ENCODE assay signal across 13 cellular contexts in genomic region chr15:84108725-84109124, GRCh38.
DNase-seq lines count a peak whose midpoint lies in the region; ATAC-seq and TF ChIP-seq lines count a peak whose summit lies in the region.
"Had no signal": no experiment of that assay in that cellular context is flagged by ENCODE, and none has a peak within 500 bp of the region (broad histone marks: within the 10 kb centered on the region; RNA-seq: fewer than 3 reads in every experiment).

No MANE protein-coding gene starts in this region.

- no peak overlapping the region for H3K4me2 ChIP-seq in GM23338

- no peaks in the 10 kb centered on the region for H4K20me1 ChIP-seq in GM23338 (replicated peaks; ENCODE audit: insufficient read depth)

- intact Hi-C loops in Panc1 (cut with micrococcal nuclease; ENCODE audit: unreplicated experiment), result no loop called here
- intact Hi-C loops in lower lobe of right lung (cut with DNase I), result no loop called here

- in situ Hi-C loops in Panc1 (cut with HindIII; ENCODE audit: low pct_unique_long_range_greater_than_20kb, low sequenced_read_pairs), result no loop called here

- BruUV-seq in Panc1 (replicated peaks; lab: Mats Ljungman, UMichigan), result no TSS peak

- H3K4me1 ChIP-seq in GM23338 (ENCODE audit: insufficient read depth) (no peaks in the 10 kb centered on the region), Panc1 (ENCODE audit: control insufficient read depth, insufficient read depth, low read length) (no peaks in the 10 kb centered on the region), lower lobe of right lung (no peaks in the 10 kb centered on the region)
- H3K4me1 ChIP-seq: tibial nerve had no signal

- H3K9me2 ChIP-seq in GM23338 (ENCODE audit: insufficient read depth), result no peaks in the 10 kb centered on the region

- no peaks in the 10 kb centered on the region for H3K27me3 ChIP-seq in GM23338 (ENCODE audit: insufficient read depth)
- no peaks in the 10 kb centered on the region for H3K27me3 ChIP-seq in Panc1 (ENCODE audit: control insufficient read depth, insufficient read depth, low read length)
- H3K27me3 ChIP-seq in lower lobe of right lung (ENCODE audit: low read depth), result no peaks in the 10 kb centered on the region
- H3K27me3 ChIP-seq: tibial nerve had no signal

- H3K27ac Mint-ChIP-seq in GM23338, result no peak overlapping the region
- H3K27ac Mint-ChIP-seq in activated CD8-positive, alpha-beta memory T cell treated with anti-CD3 and anti-CD28 coated beads, Interleukin-2, amount 10 ng/mL, durations not matched to agents 7 days and 5 days, result no peak overlapping the region

- TF ChIP-seq CTCF in GM23338 (conservative IDR thresholded peaks at IDR 0.05; ENCODE audit: low read depth in 2 of 2), result peak; percentile 37 to 42
- peak; percentile 11; the same call in 1 of the 2 replicates for TF ChIP-seq CTCF in Panc1 (IDR thresholded peaks at IDR 0.05)
- TF ChIP-seq CTCF in epithelial cell of esophagus (IDR thresholded peaks at IDR 0.05; ENCODE audit: insufficient read depth, low read depth, low read length, missing control alignments), result peak; percentile 44
- TF ChIP-seq CTCF in retinal pigment epithelial cell (conservative IDR thresholded peaks at IDR 0.05; ENCODE audit: low read depth, low read length), result peak; percentile 54
- TF ChIP-seq CTCF in lower lobe of right lung (IDR thresholded peaks at IDR 0.05), result no peak

- POLR2A ChIA-PET in Panc1 (lab: Charles Lee), result no interaction called here

- no peak overlapping the region for H3K4me3 ChIP-seq in GM23338
- H3K4me3 ChIP-seq in Panc1 (ENCODE audit: low read depth in 2 of 2, low read length in 2 of 2), result no peak overlapping the region
- no peak overlapping the region for H3K4me3 ChIP-seq in epithelial cell of esophagus (ENCODE audit: low read length)
- no peak overlapping the region for H3K4me3 ChIP-seq in retinal pigment epithelial cell (ENCODE audit: low read length)
- no peak overlapping the region for H3K4me3 ChIP-seq in lower lobe of right lung
- H3K4me3 ChIP-seq: tibial nerve had no signal

- H3K4me1 Mint-ChIP-seq in GM23338, result no peaks in the 10 kb centered on the region
- H3K4me1 Mint-ChIP-seq in activated CD8-positive, alpha-beta memory T cell treated with anti-CD3 and anti-CD28 coated beads, Interleukin-2, amount 10 ng/mL, durations not matched to agents 7 days and 5 days, result no peaks in the 10 kb centered on the region

- no peaks in the 10 kb centered on the region for H3K36me3 ChIP-seq in GM23338 (ENCODE audit: insufficient read depth)
- no peaks in the 10 kb centered on the region for H3K36me3 ChIP-seq in Panc1 (ENCODE audit: control insufficient read depth, insufficient read depth, low read length)
- no peaks in the 10 kb centered on the region for H3K36me3 ChIP-seq in lower lobe of right lung
- H3K36me3 ChIP-seq: tibial nerve had no signal

- CTCF ChIA-PET in Panc1 (lab: Charles Lee), result interaction anchor here (0.6 kb wide), 1 partner anchor 55 kb away, joined by 3 read pairs; no protein-coding TSS in a partner anchor
- CTCF ChIA-PET in activated CD8-positive, alpha-beta memory T cell treated with anti-CD3 and anti-CD28 coated beads, Interleukin-2, amount 10 ng/mL, durations not matched to agents 7 days and 5 days (lab: Charles Lee), result no interaction called here

- no peaks in the 10 kb centered on the region for H3K27me3 Mint-ChIP-seq in GM23338 (ENCODE audit: insufficient read depth, low read depth, poor library complexity)
- H3K27me3 Mint-ChIP-seq in activated CD8-positive, alpha-beta memory T cell treated with anti-CD3 and anti-CD28 coated beads, Interleukin-2, amount 10 ng/mL, durations not matched to agents 7 days and 5 days, result peaks cover 26% of the 10 kb centered on the region

- no peak overlapping the region for H3K4me3 Mint-ChIP-seq in GM23338
- no peak overlapping the region for H3K4me3 Mint-ChIP-seq in activated CD8-positive, alpha-beta memory T cell treated with anti-CD3 and anti-CD28 coated beads, Interleukin-2, amount 10 ng/mL, durations not matched to agents 7 days and 5 days

- H3K36me3 Mint-ChIP-seq in GM23338 (ENCODE audit: low read depth), result no peaks in the 10 kb centered on the region
- no peaks in the 10 kb centered on the region for H3K36me3 Mint-ChIP-seq in activated CD8-positive, alpha-beta memory T cell treated with anti-CD3 and anti-CD28 coated beads, Interleukin-2, amount 10 ng/mL, durations not matched to agents 7 days and 5 days

- no peaks in the 10 kb centered on the region for H3K79me2 ChIP-seq in GM23338 (replicated peaks; ENCODE audit: insufficient read depth)

- ATAC-seq in GM23338, result no peak
- ATAC-seq in Panc1, result no peak
- no peak for ATAC-seq in activated CD8-positive, alpha-beta memory T cell treated with anti-CD3 and anti-CD28 coated beads, Interleukin-2, amount 10 ng/mL, durations not matched to agents 7 days and 5 days
- ATAC-seq in lower lobe of right lung, result no peak

- H3K9me3 ChIP-seq in Panc1 (ENCODE audit: control insufficient read depth, insufficient read depth, low read depth, low read length), result no peaks in the 10 kb centered on the region
- no peaks in the 10 kb centered on the region for H3K9me3 ChIP-seq in lower lobe of right lung
- H3K9me3 ChIP-seq: tibial nerve had no signal

- no peaks in the 10 kb centered on the region for H3F3A ChIP-seq in GM23338 (replicated peaks; ENCODE audit: low read depth)

- H3K9me3 Mint-ChIP-seq in GM23338, result no peaks in the 10 kb centered on the region
- no peaks in the 10 kb centered on the region for H3K9me3 Mint-ChIP-seq in activated CD8-positive, alpha-beta memory T cell treated with anti-CD3 and anti-CD28 coated beads, Interleukin-2, amount 10 ng/mL, durations not matched to agents 7 days and 5 days (ENCODE audit: low read depth)

- DNase-seq in GM23338 (ENCODE audit: low spot score) (peak; percentile 17), Panc1 (ENCODE audit: low read depth, low spot score) (no peak), epithelial cell of esophagus (ENCODE audit: low read depth) (peak; percentile 33), retinal pigment epithelial cell (ENCODE audit: low read depth) (no peak), lower lobe of right lung (no peak), OCI-M1 (lab: John Stamatoyannopoulos, UW) (no peak)
- DNase-seq in activated CD8-positive, alpha-beta memory T cell treated with anti-CD3 and anti-CD28 coated beads, Interleukin-2, amount 10 ng/mL, durations not matched to agents 7 days and 5 days, result no peak
- DNase-seq: activated CD4-positive, CD25-positive, alpha-beta regulatory T cell; effector memory CD4-positive, alpha-beta T cell; NCI-H146; NCI-H69; nucleus accumbens had no signal

- H2AFZ ChIP-seq in GM23338, result no peak overlapping the region

- H3K27ac ChIP-seq in GM23338 (ENCODE audit: low read depth), result no peak overlapping the region
- no peak overlapping the region for H3K27ac ChIP-seq in Panc1 (ENCODE audit: low read length)
- H3K27ac ChIP-seq in lower lobe of right lung, result no peak overlapping the region
- H3K27ac ChIP-seq: tibial nerve had no signal

TF ChIP-seq in GM23338, 12 proteins besides CTCF, POLR2A, EP300 and RAD21:
- TF ChIP-seq EZH2phosphoT487 (IDR thresholded peaks at IDR 0.05; ENCODE audit: unreplicated experiment), result no peak
- no peak for TF ChIP-seq ETS1 (IDR thresholded peaks at IDR 0.05)
- no peak for TF ChIP-seq CREB1 (CRISPR knock-in tag; IDR thresholded peaks at IDR 0.05; ENCODE audit: low read depth)
- TF ChIP-seq ZNF114 (CRISPR knock-in tag; IDR thresholded peaks at IDR 0.05), result no peak
- TF ChIP-seq POLR2AphosphoS5 (IDR thresholded peaks at IDR 0.05; ENCODE audit: low read depth), result no peak

Comparison
In these comparisons a context has a peak if more than half of its experiments do, and no peak if none do; other contexts are left out.
1. DNase-seq: peak in GM23338 (single experiment) and epithelial cell of esophagus (single experiment); none in Panc1 (single experiment), retinal pigment epithelial cell (single experiment), activated CD8-positive, alpha-beta memory T cell treated with anti-CD3 and anti-CD28 coated beads, Interleukin-2, amount 10 ng/mL, durations not matched to agents 7 days and 5 days (single experiment), lower lobe of right lung (single experiment) and OCI-M1 (single experiment).